ENCODE assay signal across 9 cellular contexts in genomic region chrX:3962511-3963350, GRCh38.
DNase-seq lines count a peak whose midpoint lies in the region; ATAC-seq, FAIRE-seq and TF ChIP-seq lines count a peak whose summit lies in the region.
"Had no signal": no experiment of that assay in that cellular context is flagged by ENCODE, and none has a peak within 500 bp of the region (broad histone marks: within the 10 kb centered on the region; RNA-seq: fewer than 3 reads in every experiment).

No MANE protein-coding gene starts in this region.

- FAIRE-seq in frontal cortex (lab: Jason Lieb, UNC): no peak

- H3K4me3 Mint-ChIP-seq in HFFc6: peak overlapping the region; percentile 62; the same call in 1 of the 2 replicates
- H3K4me3 Mint-ChIP-seq: CD4-positive, CD25-positive, alpha-beta regulatory T cell had no signal

- H3K27me3 Mint-ChIP-seq in HFFc6 (ENCODE audit: insufficient read depth): no peaks in the 10 kb centered on the region; the same call in none of the 2 replicates

- TF ChIP-seq CTCF in HFFc6 (IDR thresholded peaks at IDR 0.05): peak; percentile 74

- no peaks in the 10 kb centered on the region for H3K36me3 Mint-ChIP-seq in HFFc6 (ENCODE audit: low read depth)
- H3K36me3 Mint-ChIP-seq: CD4-positive, CD25-positive, alpha-beta regulatory T cell had no signal

- peak; percentile 14 for DNase-seq in NCI-H1694 (lab: John Stamatoyannopoulos, UW)
- DNase-seq in NCI-H1694 treated with DMSO at 0.1 percent for 48 hours (lab: John Stamatoyannopoulos, UW): no peak
- DNase-seq in HFFc6: no peak
- peak; percentile 22 for DNase-seq in RKO (ENCODE audit: low spot score)
- DNase-seq in frontal cortex (ENCODE audit: low spot score in 2 of 2): peak; percentile 5 to 8
- DNase-seq in superior temporal gyrus (ENCODE audit: extremely low spot score): peak; percentile 76

- no peaks in the 10 kb centered on the region for H3K9me3 Mint-ChIP-seq in HFFc6

- peaks cover 7% of the 10 kb centered on the region for H3K4me1 Mint-ChIP-seq in HFFc6 (ENCODE audit: low read depth)

- H3K27ac Mint-ChIP-seq in HFFc6: no peak overlapping the region
- H3K27ac Mint-ChIP-seq: CD4-positive, CD25-positive, alpha-beta regulatory T cell had no signal

- ATAC-seq in GM19035 (IDR thresholded peaks at IDR 0.05; ENCODE audit: unreplicated experiment) (no peak), GM21515 (IDR thresholded peaks at IDR 0.05; ENCODE audit: unreplicated experiment) (no peak)

Comparison
In these comparisons a context has a peak if more than half of its experiments do, and no peak if none do; other contexts are left out.
1. DNase-seq: peak in NCI-H1694 (single experiment), RKO (single experiment), frontal cortex (2 of 2) and superior temporal gyrus (single experiment); none in NCI-H1694 treated with DMSO at 0.1 percent for 48 hours (single experiment) and HFFc6 (single experiment).